8 cellular contexts compared by ENCODE assay signal in the genomic region with DNA sequence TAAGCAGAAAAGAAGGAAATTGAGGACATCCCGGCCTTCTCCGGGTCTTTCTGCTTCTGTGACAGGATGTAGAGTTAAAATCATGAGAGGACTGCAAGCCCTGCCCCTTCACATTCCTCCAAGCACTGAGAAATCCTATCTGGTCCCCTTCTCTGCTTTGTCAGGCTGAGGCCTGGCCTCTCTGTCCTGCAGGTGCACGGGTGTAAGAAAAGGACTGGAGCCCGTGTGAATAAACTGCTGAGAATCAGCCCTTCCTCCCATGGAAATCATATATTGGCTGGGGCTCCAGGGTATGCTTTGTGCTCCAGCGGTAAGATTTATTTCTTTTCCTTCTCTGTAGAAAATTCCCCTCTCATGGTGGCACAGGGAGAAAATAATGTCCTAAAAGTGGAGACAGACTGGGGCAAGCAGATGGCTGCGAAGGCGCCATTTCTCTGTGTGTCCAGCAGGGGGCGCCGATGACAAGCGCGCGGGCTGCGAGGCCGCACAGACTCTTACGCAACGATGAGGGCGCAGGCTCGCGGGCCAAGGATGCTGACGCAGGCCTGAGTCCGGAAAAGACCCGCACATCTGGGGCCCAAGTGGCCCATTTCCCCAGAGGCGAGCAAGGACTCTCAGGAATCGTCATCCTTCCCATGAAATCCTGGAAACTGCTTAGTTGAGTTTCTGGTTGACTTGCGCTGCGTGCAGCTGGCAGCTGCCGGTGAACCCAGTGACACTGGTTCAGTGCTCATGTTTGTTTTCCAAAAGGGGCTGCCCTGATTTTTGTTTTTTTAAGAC.
DNase-seq lines count a peak whose midpoint lies in the region; ATAC-seq, FAIRE-seq and TF ChIP-seq lines count a peak whose summit lies in the region.

No MANE protein-coding gene starts in this region.

- H3K4me2 ChIP-seq in A549, result peak overlapping the region; percentile 78

- CTCF ChIA-PET in A549 (lab: Yijun Ruan, JAX), result interaction anchor here (0.7 to 1.1 kb wide), 4 partner anchors 10 to 522 kb away, joined by 3 to 4 read pairs (median 3); no protein-coding TSS in a partner anchor

- TF ChIP-seq RAD21 in A549 (conservative IDR thresholded peaks at IDR 0.05 in 1 of 2, IDR thresholded peaks at IDR 0.05 in 1 of 2), result peak; percentile 90 to 96

- no peaks in the 10 kb centered on the region for H3K36me3 ChIP-seq in brain microvascular endothelial cell (replicated peaks)

- H3K4me1 ChIP-seq in A549, result peaks cover 6% of the 10 kb centered on the region

- H3K9me3 ChIP-seq in A549 (no peaks in the 10 kb centered on the region), iPS-18c (ENCODE audit: control insufficient read depth, insufficient read depth, low read length) (no peaks in the 10 kb centered on the region)

- TF ChIP-seq EP300 in A549 (IDR thresholded peaks at IDR 0.05), result no peak

- H3K27ac ChIP-seq in A549, result peak overlapping the region; percentile 67 to 88
- H3K27ac ChIP-seq in brain microvascular endothelial cell, result peak overlapping the region; percentile 78

- H3K4me3 ChIP-seq in A549, result peak overlapping the region; percentile 26; the same call in 1 of the 3 replicates
- H3K4me3 ChIP-seq in brain microvascular endothelial cell (ENCODE audit: low read depth, low read length), result peak overlapping the region; percentile 49
- H3K4me3 ChIP-seq in iPS-18c (ENCODE audit: insufficient read depth, low read depth, low read length), result peak overlapping the region; percentile 42; the same call in 1 of the 2 replicates
- H3K4me3 ChIP-seq in skeletal muscle cell (ENCODE audit: low read depth, low read length), result peak overlapping the region; percentile 27

- FAIRE-seq in A549 (lab: Jason Lieb, UNC), result no peak

- H3K27me3 ChIP-seq in brain microvascular endothelial cell (replicated peaks), result no peaks in the 10 kb centered on the region

- in situ Hi-C loops in brain microvascular endothelial cell (cut with HindIII; ENCODE audit: low pct_ligation_motif_present, low sequenced_read_pairs), result no loop called here

- TF ChIP-seq POLR2A in A549 (IDR thresholded peaks at IDR 0.05; ENCODE audit: low read length), result no peak

- ATAC-seq in A549 (peak; percentile 94 to 98), GM18519 (IDR thresholded peaks at IDR 0.05; ENCODE audit: low FRiP score, unreplicated experiment) (peak; percentile 93), HG03060 (IDR thresholded peaks at IDR 0.05; ENCODE audit: low read depth, unreplicated experiment) (peak; percentile 83)

- TF ChIP-seq CTCF in A549 (IDR thresholded peaks at IDR 0.05) (peak; percentile 81), brain microvascular endothelial cell (IDR thresholded peaks at IDR 0.05; ENCODE audit: low read depth, low read length, missing control alignments) (peak; percentile 93)

- DNase-seq in A549 (ENCODE audit: low read depth in 1 of 2, low spot score in 1 of 2), result peak; percentile 44 to 73
- DNase-seq in NCI-H2029 treated with DMSO at 0.1 percent for 48 hours (lab: John Stamatoyannopoulos, UW), result peak; percentile 25
- peak; percentile 85 for DNase-seq in UCSD-AML1 (lab: John Stamatoyannopoulos, UW; ENCODE audit: unreplicated experiment)
- DNase-seq in brain microvascular endothelial cell, result peak; percentile 78
- DNase-seq in skeletal muscle cell (ENCODE audit: low read depth), result peak; percentile 85

- POLR2A ChIA-PET in A549 (lab: Yijun Ruan, JAX), result no interaction called here

- WGBS in A549 (ENCODE audit: missing lambda C conversion rate), result 30% methylated on average over 19 of the region's 27 CpGs

TF ChIP-seq in A549, 52 proteins besides CTCF, POLR2A, EP300 and RAD21:
- TF ChIP-seq PHF8 (IDR thresholded peaks at IDR 0.05; ENCODE audit: borderline replicate concordance, low read depth) (no peak), MYC (IDR thresholded peaks at IDR 0.05; ENCODE audit: borderline replicate concordance, low read length) (no peak), CEBPB (IDR thresholded peaks at IDR 0.05) (peak; percentile 95 to 99), FOSB (CRISPR knock-in tag; IDR thresholded peaks at IDR 0.05) (no peak), CHD2 (IDR thresholded peaks at IDR 0.05; ENCODE audit: low read length, partially characterized antibody) (no peak), ZNF302 (CRISPR knock-in tag; IDR thresholded peaks at IDR 0.05) (no peak), SMC3 (IDR thresholded peaks at IDR 0.05) (peak; percentile 91), HDAC2 (IDR thresholded peaks at IDR 0.05) (no peak), HOXB13 (CRISPR knock-in tag; IDR thresholded peaks at IDR 0.05; ENCODE audit: low read depth) (no peak), EHMT2 (IDR thresholded peaks at IDR 0.05; ENCODE audit: low read depth) (no peak), JUNB (IDR thresholded peaks at IDR 0.05) (no peak), MAFK (IDR thresholded peaks at IDR 0.05; ENCODE audit: partially characterized antibody) (peak; percentile 39), HOXA7 (CRISPR knock-in tag; IDR thresholded peaks at IDR 0.05) (no peak)

Comparison
In these comparisons a context has a peak if more than half of its experiments do, and no peak if none do; other contexts are left out.
1. Peak in every context shown above with its lines: DNase-seq, ATAC-seq, H3K4me3 ChIP-seq and H3K27ac ChIP-seq.
2. DNase-seq: peak in every context shown above with its lines; median percentile 85 in UCSD-AML1; 85 in skeletal muscle cell; 78 in brain microvascular endothelial cell; 58 in A549; 25 in NCI-H2029 treated with DMSO at 0.1 percent for 48 hours.